In genomic region chr18:42509702-42510424, GRCh38 we compare ENCODE assay signal across 12 cellular contexts.
DNase-seq lines count a peak whose midpoint lies in the region; ATAC-seq, FAIRE-seq and TF ChIP-seq lines count a peak whose summit lies in the region.
"Had no signal": no experiment of that assay in that cellular context is flagged by ENCODE, and none has a peak within 500 bp of the region (broad histone marks: within the 10 kb centered on the region; RNA-seq: fewer than 3 reads in every experiment).

No MANE protein-coding gene starts in this region.

- H3K36me3 Mint-ChIP-seq in nephron (ENCODE audit: low read depth): no peaks in the 10 kb centered on the region
- H3K36me3 Mint-ChIP-seq in HFFc6 (ENCODE audit: low read depth): no peaks in the 10 kb centered on the region
- H3K36me3 Mint-ChIP-seq in activated naive CD4-positive, alpha-beta T cell treated with anti-CD3 and anti-CD28 coated beads for 36 hours (ENCODE audit: low read depth): no peaks in the 10 kb centered on the region

- intact Hi-C loops in activated naive CD4-positive, alpha-beta T cell treated with anti-CD3 and anti-CD28 coated beads for 36 hours (cut with micrococcal nuclease): no loop called here

- CTCF ChIA-PET in activated naive CD4-positive, alpha-beta T cell treated with anti-CD3 and anti-CD28 coated beads for 36 hours (lab: Charles Lee): no interaction called here

- peak; percentile 81 for ATAC-seq in HG02642 (IDR thresholded peaks at IDR 0.05; ENCODE audit: poor library complexity, unreplicated experiment)
- peak; percentile 94 for ATAC-seq in HG03378 (IDR thresholded peaks at IDR 0.05; ENCODE audit: unreplicated experiment)
- no peak for ATAC-seq in GM21360 (IDR thresholded peaks at IDR 0.05; ENCODE audit: unreplicated experiment)

- TF ChIP-seq CTCF in nephron (IDR thresholded peaks at IDR 0.05; ENCODE audit: unreplicated experiment in 3 of 3): no peak
- TF ChIP-seq CTCF in HFFc6 (IDR thresholded peaks at IDR 0.05): no peak

- DNase-seq in GM19239 (ENCODE audit: insufficient read length, low spot score) (no peak), HFFc6 (no peak)
- DNase-seq in activated naive CD4-positive, alpha-beta T cell treated with anti-CD3 and anti-CD28 coated beads for 36 hours: no peak
- DNase-seq: activated CD4-positive, CD25-positive, alpha-beta regulatory T cell; activated T-cell treated with anti-CD3 and anti-CD28 coated beads for 4 hours; C1 segment of cervical spinal cord; HCEC 1CT had no signal

- H3K4me3 Mint-ChIP-seq in nephron (peak overlapping the region in 1 of 3 experiments; percentile 20), HFFc6 (no peak overlapping the region)
- H3K4me3 Mint-ChIP-seq in activated naive CD4-positive, alpha-beta T cell treated with anti-CD3 and anti-CD28 coated beads for 36 hours: no peak overlapping the region

- H3K9me3 Mint-ChIP-seq in nephron (peaks cover 2% of the 10 kb centered on the region), HFFc6 (peaks cover 23% of the 10 kb centered on the region; the same call in 1 of the 2 replicates)
- peaks cover 11% of the 10 kb centered on the region for H3K9me3 Mint-ChIP-seq in activated naive CD4-positive, alpha-beta T cell treated with anti-CD3 and anti-CD28 coated beads for 36 hours

- H3K4me1 Mint-ChIP-seq in nephron: peaks cover 4% of the 10 kb centered on the region
- H3K4me1 Mint-ChIP-seq in HFFc6 (ENCODE audit: low read depth): no peaks in the 10 kb centered on the region
- no peaks in the 10 kb centered on the region for H3K4me1 Mint-ChIP-seq in activated naive CD4-positive, alpha-beta T cell treated with anti-CD3 and anti-CD28 coated beads for 36 hours (ENCODE audit: low read depth)

- peak; percentile 70 for FAIRE-seq in GM19239 (lab: Jason Lieb, UNC)
- FAIRE-seq: colon had no signal

- H3K27me3 Mint-ChIP-seq in nephron (ENCODE audit: low read depth) (no peaks in the 10 kb centered on the region), HFFc6 (ENCODE audit: insufficient read depth) (no peaks in the 10 kb centered on the region; the same call in 1 of the 2 replicates)
- H3K27me3 Mint-ChIP-seq in activated naive CD4-positive, alpha-beta T cell treated with anti-CD3 and anti-CD28 coated beads for 36 hours (ENCODE audit: low read depth): no peaks in the 10 kb centered on the region

- H3K27ac Mint-ChIP-seq in nephron (peak overlapping the region; percentile 91 to 98 (median 97)), HFFc6 (no peak overlapping the region)
- H3K27ac Mint-ChIP-seq in activated naive CD4-positive, alpha-beta T cell treated with anti-CD3 and anti-CD28 coated beads for 36 hours: no peak overlapping the region

Comparison
In these comparisons a context has a peak if more than half of its experiments do, and no peak if none do; other contexts are left out.
1. H3K27ac Mint-ChIP-seq: peak in nephron (3 of 3); none in HFFc6 (single experiment) and activated naive CD4-positive, alpha-beta T cell treated with anti-CD3 and anti-CD28 coated beads for 36 hours (single experiment).